In the genomic region with DNA sequence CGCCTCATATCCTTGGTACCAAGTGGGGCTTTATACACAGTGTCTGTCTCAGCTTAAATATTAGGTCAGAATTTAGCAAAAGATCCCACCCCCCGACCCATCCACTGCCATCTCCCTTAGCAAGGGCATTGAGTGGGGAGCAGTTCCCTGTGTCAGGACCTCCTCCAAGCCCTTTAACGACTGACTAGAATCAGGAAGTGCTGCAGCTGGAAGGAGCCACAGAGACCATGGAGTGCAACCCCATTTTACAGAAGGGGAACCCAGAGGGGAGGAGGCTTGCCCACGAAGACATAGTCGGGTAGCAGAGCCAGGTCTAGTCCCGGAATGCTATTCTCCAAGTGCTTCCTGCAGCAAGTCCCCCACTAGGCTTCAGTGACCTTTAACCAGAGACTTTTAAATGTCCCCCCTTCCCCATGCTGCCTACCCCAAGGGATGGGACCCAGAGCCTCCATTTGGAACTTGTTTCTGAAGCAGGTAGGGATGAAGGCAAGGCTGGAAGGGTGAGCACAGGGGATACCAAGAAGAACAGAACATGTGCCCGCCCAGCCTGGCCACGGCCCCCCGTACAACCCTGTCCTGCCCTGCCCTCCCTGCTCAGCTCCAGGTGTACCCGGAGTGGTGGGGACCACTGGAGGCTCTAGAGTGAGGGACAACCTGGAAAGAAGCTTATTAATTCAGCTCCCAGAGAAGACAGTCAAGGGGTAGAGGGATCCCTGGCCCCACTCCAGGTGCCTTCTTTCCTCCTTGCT, we compare ENCODE assay signal across 24 cellular contexts. TPM values are rescaled to one million over a fixed set of nuclear protein-coding genes. Genes with fewer than 3 reads are reported as not detected.
"Had no signal": no experiment of that assay in that cellular context is flagged by ENCODE, and none has a peak within 500 bp of the region (broad histone marks: within the 10 kb centered on the region; RNA-seq: fewer than 3 reads in every experiment).

No MANE protein-coding gene starts in this region.

- H3K27me3 ChIP-seq: adrenal gland had no signal

- H3K4me3 Mint-ChIP-seq: activated CD4-positive, alpha-beta memory T cell treated with anti-CD3 and anti-CD28 coated beads, Interleukin-2, amount 10 ng/mL, durations not matched to agents 7 days and 5 days; activated CD4-positive, alpha-beta T cell treated with anti-CD3 and anti-CD28 coated beads for 36 hours; activated naive CD8-positive, alpha-beta T cell treated with anti-CD3 and anti-CD28 coated beads, Interleukin-2, amount 10 ng/mL, durations not matched to agents 7 days and 5 days; activated T-helper 17 cell treated with anti-CD3 and anti-CD28 coated beads, Interleukin-2, amount 50 U/mL, for 72 hours had no signal

- H3K9me3 Mint-ChIP-seq: activated CD4-positive, alpha-beta memory T cell treated with anti-CD3 and anti-CD28 coated beads, Interleukin-2, amount 10 ng/mL, durations not matched to agents 7 days and 5 days; activated naive CD8-positive, alpha-beta T cell treated with anti-CD3 and anti-CD28 coated beads, Interleukin-2, amount 10 ng/mL, durations not matched to agents 7 days and 5 days; activated T-helper 17 cell treated with anti-CD3 and anti-CD28 coated beads, Interleukin-2, amount 50 U/mL, for 72 hours had no signal

- H3K4me1 Mint-ChIP-seq: activated CD4-positive, alpha-beta memory T cell treated with anti-CD3 and anti-CD28 coated beads, Interleukin-2, amount 10 ng/mL, durations not matched to agents 7 days and 5 days; activated CD4-positive, alpha-beta T cell treated with anti-CD3 and anti-CD28 coated beads for 36 hours; activated naive CD8-positive, alpha-beta T cell treated with anti-CD3 and anti-CD28 coated beads, Interleukin-2, amount 10 ng/mL, durations not matched to agents 7 days and 5 days; activated T-helper 17 cell treated with anti-CD3 and anti-CD28 coated beads, Interleukin-2, amount 50 U/mL, for 72 hours had no signal

- H3K9me3 ChIP-seq: adrenal gland had no signal

- H3K36me3 Mint-ChIP-seq: activated naive CD8-positive, alpha-beta T cell treated with anti-CD3 and anti-CD28 coated beads, Interleukin-2, amount 10 ng/mL, durations not matched to agents 7 days and 5 days had no signal

- H3K4me1 ChIP-seq: adrenal gland had no signal

- H3K36me3 ChIP-seq: adrenal gland had no signal

- H3K4me3 ChIP-seq: adrenal gland had no signal

- H3K27ac Mint-ChIP-seq: activated CD4-positive, alpha-beta memory T cell treated with anti-CD3 and anti-CD28 coated beads, Interleukin-2, amount 10 ng/mL, durations not matched to agents 7 days and 5 days; activated CD4-positive, alpha-beta T cell treated with anti-CD3 and anti-CD28 coated beads for 36 hours; activated naive CD8-positive, alpha-beta T cell treated with anti-CD3 and anti-CD28 coated beads, Interleukin-2, amount 10 ng/mL, durations not matched to agents 7 days and 5 days; activated T-helper 17 cell treated with anti-CD3 and anti-CD28 coated beads, Interleukin-2, amount 50 U/mL, for 72 hours had no signal

- H3K27me3 Mint-ChIP-seq: activated CD4-positive, alpha-beta memory T cell treated with anti-CD3 and anti-CD28 coated beads, Interleukin-2, amount 10 ng/mL, durations not matched to agents 7 days and 5 days; activated CD4-positive, alpha-beta T cell treated with anti-CD3 and anti-CD28 coated beads for 36 hours; activated naive CD8-positive, alpha-beta T cell treated with anti-CD3 and anti-CD28 coated beads, Interleukin-2, amount 10 ng/mL, durations not matched to agents 7 days and 5 days; activated T-helper 17 cell treated with anti-CD3 and anti-CD28 coated beads, Interleukin-2, amount 50 U/mL, for 72 hours had no signal

- DNase-seq: activated CD4-positive, alpha-beta memory T cell treated with anti-CD3 and anti-CD28 coated beads, Interleukin-2, amount 10 ng/mL, durations not matched to agents 7 days and 5 days; activated CD4-positive, alpha-beta T cell treated with anti-CD3 and anti-CD28 coated beads for 36 hours; activated CD4-positive, alpha-beta T cell treated with anti-CD3 and anti-CD28 coated beads, Interleukin-2, amount 50 U/mL, for 1 hour; activated naive CD4-positive, alpha-beta T cell treated with anti-CD3 and anti-CD28 coated beads, Interleukin-2, amount 50 U/mL, for 16 hours; activated naive CD8-positive, alpha-beta T cell treated with anti-CD3 and anti-CD28 coated beads, Interleukin-2, amount 10 ng/mL, durations not matched to agents 7 days and 5 days; activated T-cell treated with anti-CD3 and anti-CD28 coated beads for 4 hours; activated T-cell treated with anti-CD3 and anti-CD28 coated beads, Interleukin-2, amount 50 U/mL, for 48 hours; adrenal gland; anterior cingulate cortex; central memory CD4-positive, alpha-beta T cell; KBM-7; NCI-H1048; NCI-H146; NCI-H187 treated with DMSO at 0.1 percent for 48 hours; NCI-H2081 treated with DMSO at 0.1 percent for 48 hours; NCI-H446; NCI-H524; SIG-M5; T-helper 1 cell; WERI-Rb-1 had no signal

- H3K27ac ChIP-seq: adrenal gland, WERI-Rb-1 had no signal

- ATAC-seq: activated CD4-positive, alpha-beta T cell treated with anti-CD3 and anti-CD28 coated beads for 36 hours; activated T-helper 17 cell treated with anti-CD3 and anti-CD28 coated beads, Interleukin-2, amount 50 U/mL, for 72 hours had no signal

RNA-seq across cellular contexts. Expression of a gene that starts 41.3 kb away (rescaled TPM):
- total RNA-seq: chondrocyte, LHCN-M2, M059J had no signal
